Comparison of ENCODE assay signal across 8 cellular contexts in genomic region chr3:115598216-115598615, GRCh38. TPM values are rescaled to one million over a fixed set of nuclear protein-coding genes. Genes with fewer than 3 reads are reported as not detected.
"Had no signal": no experiment of that assay in that cellular context is flagged by ENCODE, and none has a peak within 500 bp of the region (broad histone marks: within the 10 kb centered on the region; RNA-seq: fewer than 3 reads in every experiment).

No MANE protein-coding gene starts in this region.

- H3K4me3 ChIP-seq: GM23248, K562 had no signal

- DNase-seq: GM23248, GOT3, H7, HCEC 1CT, IMR-90 had no signal

- H3K9ac ChIP-seq: GM23248 had no signal

- H2AFZ ChIP-seq: GM23248 had no signal

- H3K27ac ChIP-seq: GM23248 had no signal

- FAIRE-seq: HTR-8/SVneo, K562 had no signal

RNA-seq across cellular contexts. Expression of gene GAP43, which starts 25.1 kb away (rescaled TPM):
- total RNA-seq: HT-29 had no signal
